Comparison of ENCODE assay signal across 8 cellular contexts in genomic region chr11:44760917-44761545, GRCh38. TPM values are rescaled to one million over a fixed set of nuclear protein-coding genes. Genes with fewer than 3 reads are reported as not detected.
DNase-seq lines count a peak whose midpoint lies in the region; ATAC-seq and TF ChIP-seq lines count a peak whose summit lies in the region.

No MANE protein-coding gene starts in this region.

- no peaks in the 10 kb centered on the region for H3K36me3 Mint-ChIP-seq in T-helper 2 cell treated with Interferon-gamma antibody and Interleukin-4, amounts not matched to agents 5 μg/mL and 100 μg/mL, for 36 hours (ENCODE audit: low read depth)

- H3K9me3 Mint-ChIP-seq in T-helper 2 cell treated with Interferon-gamma antibody and Interleukin-4, amounts not matched to agents 5 μg/mL and 100 μg/mL, for 36 hours = peaks cover 5% of the 10 kb centered on the region

- H3K4me3 Mint-ChIP-seq in T-helper 2 cell treated with Interferon-gamma antibody and Interleukin-4, amounts not matched to agents 5 μg/mL and 100 μg/mL, for 36 hours = no peak overlapping the region

- TF ChIP-seq POLR2A in uterus (IDR thresholded peaks at IDR 0.05) = no peak

- ATAC-seq in lower lobe of right lung = peak; percentile 18 to 19
- no peak for ATAC-seq in GM19324 (IDR thresholded peaks at IDR 0.05; ENCODE audit: low FRiP score, unreplicated experiment)

- H3K4me3 ChIP-seq in lower lobe of right lung (no peak overlapping the region), uterus (no peak overlapping the region)

- no peaks in the 10 kb centered on the region for H3K4me1 Mint-ChIP-seq in T-helper 2 cell treated with Interferon-gamma antibody and Interleukin-4, amounts not matched to agents 5 μg/mL and 100 μg/mL, for 36 hours (ENCODE audit: low read depth)

- DNase-seq in NCI-H82 treated with DMSO at 0.1 percent for 48 hours (lab: John Stamatoyannopoulos, UW; ENCODE audit: unreplicated experiment) (peak; percentile 96), NCI-H82 (lab: John Stamatoyannopoulos, UW) (no peak), dedifferentiated amniotic fluid mesenchymal stem cell (ENCODE audit: extremely low spot score) (peak; percentile 56), lower lobe of right lung (no peak), uterus (peak; percentile 47 to 81)
- DNase-seq in stimulated activated naive CD4-positive, alpha-beta T cell treated with Interleukin-2 at 50 U/mL for 16 hours (lab: John Stamatoyannopoulos, UW) = no peak
- no peak for DNase-seq in T-helper 2 cell treated with Interferon-gamma antibody and Interleukin-4, amounts not matched to agents 5 μg/mL and 100 μg/mL, for 36 hours (ENCODE audit: low spot score)

- H3K27ac Mint-ChIP-seq in T-helper 2 cell treated with Interferon-gamma antibody and Interleukin-4, amounts not matched to agents 5 μg/mL and 100 μg/mL, for 36 hours = no peak overlapping the region

- H3K9me3 ChIP-seq in lower lobe of right lung = peaks cover 8% of the 10 kb centered on the region
- no peaks in the 10 kb centered on the region for H3K9me3 ChIP-seq in uterus

- H3K27me3 Mint-ChIP-seq in T-helper 2 cell treated with Interferon-gamma antibody and Interleukin-4, amounts not matched to agents 5 μg/mL and 100 μg/mL, for 36 hours (ENCODE audit: low read depth) = peaks cover 6% of the 10 kb centered on the region

- no peaks in the 10 kb centered on the region for H3K27me3 ChIP-seq in lower lobe of right lung (ENCODE audit: low read depth)
- H3K27me3 ChIP-seq in uterus = no peaks in the 10 kb centered on the region

- H3K4me1 ChIP-seq in lower lobe of right lung = peaks cover 13% of the 10 kb centered on the region
- H3K4me1 ChIP-seq in uterus = peaks cover 0 to 23% of the 10 kb centered on the region in 2 donors

- H3K36me3 ChIP-seq in lower lobe of right lung (no peaks in the 10 kb centered on the region), uterus (no peaks in the 10 kb centered on the region)

- H3K27ac ChIP-seq in lower lobe of right lung (no peak overlapping the region), uterus (peak overlapping the region; percentile 84 to 87)

- intact Hi-C loops in lower lobe of right lung (cut with DNase I) (no loop called here), uterus (cut with DNase I; ENCODE audit: low total_unique reads) (no loop called here)

- TF ChIP-seq CTCF in lower lobe of right lung (IDR thresholded peaks at IDR 0.05) (no peak), uterus (IDR thresholded peaks at IDR 0.05) (no peak)

RNA-seq across cellular contexts. Expression of gene TSPAN18, which starts 34.3 kb away (rescaled TPM):
- total RNA-seq in lower lobe of right lung (38.4 TPM), uterus (100 to 1,000 TPM in 1 of 4 donors, 10 to 100 TPM in 1, 1 to 10 TPM in 2; 1.2 to 117 (median 20.1) TPM)

Comparison
In these comparisons a context has a peak if more than half of its experiments do, and no peak if none do; other contexts are left out.
1. DNase-seq: peak in NCI-H82 treated with DMSO at 0.1 percent for 48 hours (single experiment), dedifferentiated amniotic fluid mesenchymal stem cell (single experiment) and uterus (2 of 2); none in NCI-H82 (single experiment), lower lobe of right lung (single experiment), stimulated activated naive CD4-positive, alpha-beta T cell treated with Interleukin-2 at 50 U/mL for 16 hours (single experiment) and T-helper 2 cell treated with Interferon-gamma antibody and Interleukin-4, amounts not matched to agents 5 μg/mL and 100 μg/mL, for 36 hours (single experiment).